Comparison of ENCODE assay signal across 8 cellular contexts in genomic region chr16:4474192-4474961, GRCh38. TPM values are rescaled to one million over a fixed set of nuclear protein-coding genes. Genes with fewer than 3 reads are reported as not detected.
DNase-seq lines count a peak whose midpoint lies in the region; ATAC-seq, FAIRE-seq and TF ChIP-seq lines count a peak whose summit lies in the region.

NMRAL1 (minus strand) TSS chr16:4474625; CDS start chr16:4474132, 493 bp downstream.

- H3K9me3 ChIP-seq in Karpas-422 (ENCODE audit: low read length) (no peaks in the 10 kb centered on the region), neural progenitor cell (ENCODE audit: low read depth) (peaks cover 6% of the 10 kb centered on the region), stomach smooth muscle (ENCODE audit: control insufficient read depth in 2 of 2, low read length in 2 of 2) (no peaks in the 10 kb centered on the region)

- H3K27ac ChIP-seq in Karpas-422 (ENCODE audit: low read length) (peak within 1 kb of the TSS; percentile 89), foreskin keratinocyte (peak within 1 kb of the TSS; percentile 30), neural progenitor cell (no peak within 1 kb of the TSS), stomach smooth muscle (ENCODE audit: low read length) (peak within 1 kb of the TSS; percentile 60)

- no peak for TF ChIP-seq CTCF in AG10803 (conservative IDR thresholded peaks at IDR 0.05; ENCODE audit: low read length)
- TF ChIP-seq CTCF in foreskin keratinocyte (conservative IDR thresholded peaks at IDR 0.05), result peak; percentile 31
- no peak for TF ChIP-seq CTCF in neural progenitor cell (IDR thresholded peaks at IDR 0.05)

- H3K4me3 Mint-ChIP-seq in neural progenitor cell, result peak within 1 kb of the TSS; percentile 84

- H3K27me3 ChIP-seq in Karpas-422 (ENCODE audit: low read length) (no peaks in the 10 kb centered on the region), foreskin keratinocyte (no peaks in the 10 kb centered on the region), neural progenitor cell (peaks cover 4% of the 10 kb centered on the region), stomach smooth muscle (ENCODE audit: control insufficient read depth in 1 of 2, insufficient read depth in 2 of 2, low read length in 2 of 2) (no peaks in the 10 kb centered on the region)

- H3K4me3 ChIP-seq in AG10803 (ENCODE audit: low read length) (peak within 1 kb of the TSS; percentile 70), Karpas-422 (ENCODE audit: low read length) (peak within 1 kb of the TSS; percentile 100), neural progenitor cell (peak within 1 kb of the TSS; percentile 69), stomach smooth muscle (ENCODE audit: low read length in 2 of 2) (peak within 1 kb of the TSS; percentile 69 to 79)

- H2AFZ ChIP-seq in Karpas-422 (ENCODE audit: low read length) (peak within 1 kb of the TSS; percentile 70; the same call in 1 of the 2 replicates), neural progenitor cell (replicated peaks) (peak within 1 kb of the TSS; percentile 80)

- H3K4me1 Mint-ChIP-seq in neural progenitor cell, result peaks cover 18% of the 10 kb centered on the region

- no peak within 1 kb of the TSS for H3K27ac Mint-ChIP-seq in neural progenitor cell

- peak within 1 kb of the TSS; percentile 100 for H3K4me2 ChIP-seq in Karpas-422 (ENCODE audit: low read depth, low read length, poor library complexity, severe bottlenecking)
- peak within 1 kb of the TSS; percentile 83 for H3K4me2 ChIP-seq in neural progenitor cell

- H3K9me3 Mint-ChIP-seq in neural progenitor cell, result peaks cover 8% of the 10 kb centered on the region

- H3F3A ChIP-seq in neural progenitor cell (ENCODE audit: low read depth), result peaks cover 42% of the 10 kb centered on the region

- peak; percentile 81 for FAIRE-seq in GM19239 (lab: Jason Lieb, UNC)

- DNase-seq in AG10803 (ENCODE audit: low read depth) (peak; percentile 82), GM19239 (ENCODE audit: insufficient read length, low spot score) (peak; percentile 85), Karpas-422 (peak; percentile 99), SIG-M5 treated with dmso at 0.1 percent for 504 hours (lab: John Stamatoyannopoulos, UW; ENCODE audit: unreplicated experiment) (peak; percentile 92), foreskin keratinocyte (peak; percentile 74 to 88), neural progenitor cell (ENCODE audit: low spot score) (peak; percentile 90)
- peak; percentile 71 for DNase-seq in activated gamma-delta T cell treated with anti-CD3 and anti-CD28 coated beads, Interleukin-2, amount 50 U/mL, for 16 hours (ENCODE audit: low read depth)

- peak; percentile 75 for ATAC-seq in foreskin keratinocyte

- H3K27me3 Mint-ChIP-seq in neural progenitor cell (ENCODE audit: insufficient read depth, low read depth), result peaks cover 7% of the 10 kb centered on the region

- peaks cover 4% of the 10 kb centered on the region for H3K36me3 Mint-ChIP-seq in neural progenitor cell

- no peaks in the 10 kb centered on the region for H3K9me2 ChIP-seq in Karpas-422 (replicated peaks; ENCODE audit: insufficient read depth, low read length)

- H3K9ac ChIP-seq in Karpas-422 (ENCODE audit: low read length) (peak within 1 kb of the TSS; percentile 86), neural progenitor cell (no peak within 1 kb of the TSS), stomach smooth muscle (ENCODE audit: low read length in 2 of 2) (peak within 1 kb of the TSS; percentile 55 to 68)

- H3K36me3 ChIP-seq in Karpas-422 (ENCODE audit: insufficient read depth, low read length) (no peaks in the 10 kb centered on the region), neural progenitor cell (no peaks in the 10 kb centered on the region), stomach smooth muscle (ENCODE audit: control insufficient read depth in 2 of 2, insufficient read depth in 2 of 2, low read length in 2 of 2) (no peaks in the 10 kb centered on the region)

- H4K20me1 ChIP-seq in Karpas-422 (ENCODE audit: insufficient read depth, low read depth, low read length) (no peaks in the 10 kb centered on the region; the same call in 1 of the 2 replicates), neural progenitor cell (ENCODE audit: low read depth) (peaks cover 10% of the 10 kb centered on the region)

- peaks cover 51% of the 10 kb centered on the region for H3K79me2 ChIP-seq in Karpas-422 (ENCODE audit: low read length)
- peaks cover 23% of the 10 kb centered on the region for H3K79me2 ChIP-seq in neural progenitor cell (ENCODE audit: low read depth)

- H3K4me1 ChIP-seq in Karpas-422 (ENCODE audit: low read length) (peaks cover 39% of the 10 kb centered on the region), foreskin keratinocyte (peaks cover 15% of the 10 kb centered on the region), neural progenitor cell (peaks cover 10% of the 10 kb centered on the region), stomach smooth muscle (ENCODE audit: control insufficient read depth, insufficient read depth, low read length) (peaks cover 15% of the 10 kb centered on the region)

RNA-seq across cellular contexts. Expression of gene NMRAL1, which starts in this region (rescaled TPM):
- 48.2 and 129 TPM in 2 replicates for total RNA-seq in Karpas-422 (2014; rRNA removed; shearing (Covaris generic); ENCODE audit: low replicate concordance)
- 75.5 and 75.9 TPM in 2 replicates for total RNA-seq in foreskin keratinocyte
- 81.9 and 83.9 TPM in 2 replicates for polyA plus RNA-seq in foreskin keratinocyte
- 47.1 and 69.1 TPM in 2 replicates for total RNA-seq in neural progenitor cell (ENCODE audit: low replicate concordance)
